ENCODE assay signal across 17 cellular contexts in the genomic region with DNA sequence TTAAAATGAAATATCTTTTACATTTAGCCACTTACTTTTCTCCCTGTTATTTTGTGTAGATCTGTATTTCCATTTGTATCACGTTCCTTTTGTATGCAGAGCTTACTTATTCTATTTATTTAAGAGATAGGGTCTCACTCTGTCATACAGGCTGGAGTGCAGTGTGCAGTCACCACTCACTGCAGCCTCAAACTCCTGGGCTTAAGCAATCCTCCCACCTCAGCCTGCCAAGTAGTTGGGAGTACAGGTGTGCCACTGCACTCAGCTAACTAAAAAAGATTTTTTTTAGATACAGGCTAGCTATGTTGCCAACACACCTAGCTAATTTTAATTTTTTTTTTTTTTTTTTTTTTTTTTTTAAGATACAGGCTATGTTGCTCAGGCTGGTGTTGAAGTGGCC.
"Had no signal": no experiment of that assay in that cellular context is flagged by ENCODE, and none has a peak within 500 bp of the region (broad histone marks: within the 10 kb centered on the region; RNA-seq: fewer than 3 reads in every experiment).

No MANE protein-coding gene starts in this region.

- DNase-seq: KBM-7, MG63, NCI-H1092, NCI-H1105 treated with DMSO at 0.1 percent for 48 hours, NCI-H1417 treated with DMSO at 0.1 percent for 48 hours, NCI-H146, NCI-H1694 treated with DMSO at 0.1 percent for 48 hours, NCI-H1930, NCI-H2081, NCI-H2107, NCI-H2227 treated with DMSO at 0.1 percent for 48 hours, NCI-H524, NCI-H526 treated with DMSO at 0.1 percent for 48 hours, NCI-H748 treated with DMSO at 0.1 percent for 48 hours, PC-3, SHP77 had no signal

- H3K4me3 ChIP-seq: MG63 had no signal

- H3K27me3 ChIP-seq: MG63 had no signal

- H3K27ac ChIP-seq: RWPE1 had no signal
